In genomic region chr2:221546505-221547225, GRCh38 we compare ENCODE assay signal across 23 cellular contexts. TPM values are rescaled to one million over a fixed set of nuclear protein-coding genes. Genes with fewer than 3 reads are reported as not detected.
DNase-seq lines count a peak whose midpoint lies in the region; ATAC-seq, FAIRE-seq and TF ChIP-seq lines count a peak whose summit lies in the region.
"Had no signal": no experiment of that assay in that cellular context is flagged by ENCODE, and none has a peak within 500 bp of the region (broad histone marks: within the 10 kb centered on the region; RNA-seq: fewer than 3 reads in every experiment).

No MANE protein-coding gene starts in this region.

- H3K4me1 ChIP-seq in CD4-positive, alpha-beta memory T cell (ENCODE audit: insufficient read depth, low read length): peaks cover 18% of the 10 kb centered on the region
- H3K4me1 ChIP-seq in HCT116 (ENCODE audit: control insufficient read depth in 1 of 2, insufficient read depth in 2 of 2, low read length in 2 of 2) (peaks cover 0 to 8% of the 10 kb centered on the region in 2 experiments; a peak in 1 of 4 replicates), keratinocyte (ENCODE audit: control insufficient read depth, extremely low read depth, insufficient read depth, low read length) (peaks cover 8% of the 10 kb centered on the region), GM23338 (ENCODE audit: insufficient read depth) (no peaks in the 10 kb centered on the region)

- peak overlapping the region in 4 of 7 donors; percentile 12 to 57 (median 28) for H3K27ac Mint-ChIP-seq in CD4-positive, alpha-beta memory T cell
- H3K27ac Mint-ChIP-seq in T-helper 17 cell (no peak overlapping the region), GM23338 (no peak overlapping the region)
- no peak overlapping the region for H3K27ac Mint-ChIP-seq in activated CD8-positive, alpha-beta memory T cell treated with anti-CD3 and anti-CD28 coated beads, Interleukin-2, amount 10 ng/mL, durations not matched to agents 7 days and 5 days
- H3K27ac Mint-ChIP-seq: activated naive CD4-positive, alpha-beta T cell treated with anti-CD3 and anti-CD28 coated beads, Interleukin-2, amount 10 ng/mL, durations not matched to agents 7 days and 5 days; HFFc6 had no signal

- RAD21 ChIA-PET in HCT116 (lab: Charles Lee; ENCODE audit: low non-redundant PET in 1 of 2, low total read pairs in 2 of 2, uncharacterized antibody in 2 of 2, unreplicated experiment in 2 of 2): no interaction called here

- H3K27ac ChIP-seq in CD4-positive, alpha-beta memory T cell (ENCODE audit: low read depth, low read length): no peak overlapping the region
- no peak overlapping the region for H3K27ac ChIP-seq in HCT116 (ENCODE audit: low read depth, low read length)
- H3K27ac ChIP-seq in keratinocyte (ENCODE audit: control insufficient read depth, insufficient read depth, low read length): no peak overlapping the region
- no peak overlapping the region for H3K27ac ChIP-seq in GM23338 (ENCODE audit: low read depth)
- H3K27ac ChIP-seq: right atrium auricular region had no signal

- no peak overlapping the region for H3K4me3 ChIP-seq in CD4-positive, alpha-beta memory T cell (ENCODE audit: low read length in 2 of 2)
- no peak overlapping the region for H3K4me3 ChIP-seq in HCT116 (replicated peaks in 1 of 2; ENCODE audit: low read depth in 1 of 2, low read length in 2 of 2)
- no peak overlapping the region for H3K4me3 ChIP-seq in keratinocyte (ENCODE audit: control insufficient read depth in 2 of 3, extremely low read depth in 1 of 3, insufficient read depth in 2 of 3, low read depth in 1 of 3, low read length in 3 of 3)
- no peak overlapping the region for H3K4me3 ChIP-seq in GM23338
- H3K4me3 ChIP-seq: right atrium auricular region, transverse colon had no signal

- peak; percentile 67 for FAIRE-seq in keratinocyte (lab: Jason Lieb, UNC)
- FAIRE-seq: frontal cortex, islet of Langerhans had no signal

- H3K4me2 ChIP-seq in HCT116 (ENCODE audit: low read length) (no peak overlapping the region), keratinocyte (ENCODE audit: control insufficient read depth, extremely low read depth, insufficient read depth, low read depth, low read length) (peak overlapping the region; percentile 13), GM23338 (no peak overlapping the region)

- no TSS peak for BruUV-seq in HCT116 (replicated peaks; lab: Mats Ljungman, UMichigan)

- no peaks in the 10 kb centered on the region for H3K27me3 Mint-ChIP-seq in CD4-positive, alpha-beta memory T cell
- no peaks in the 10 kb centered on the region for H3K27me3 Mint-ChIP-seq in T-helper 17 cell
- H3K27me3 Mint-ChIP-seq in activated CD8-positive, alpha-beta memory T cell treated with anti-CD3 and anti-CD28 coated beads, Interleukin-2, amount 10 ng/mL, durations not matched to agents 7 days and 5 days: no peaks in the 10 kb centered on the region
- no peaks in the 10 kb centered on the region for H3K27me3 Mint-ChIP-seq in GM23338 (ENCODE audit: insufficient read depth, low read depth, poor library complexity)

- H2AFZ ChIP-seq in HCT116 (ENCODE audit: low read depth, low read length, poor library complexity, severe bottlenecking): no peak overlapping the region
- H2AFZ ChIP-seq in keratinocyte (ENCODE audit: control insufficient read depth, low read length): no peak overlapping the region
- no peak overlapping the region for H2AFZ ChIP-seq in GM23338

- H4K20me1 ChIP-seq in HCT116 (ENCODE audit: insufficient read depth) (no peaks in the 10 kb centered on the region), keratinocyte (ENCODE audit: control insufficient read depth, extremely low read depth, insufficient read depth, low read length) (no peaks in the 10 kb centered on the region), GM23338 (replicated peaks; ENCODE audit: insufficient read depth) (no peaks in the 10 kb centered on the region)

- ATAC-seq in HCT116 (0 out of 2 replicates have a peak, but pooled peaks have one; percentile 52), T-helper 17 cell (no peak), HG03139 (IDR thresholded peaks at IDR 0.05; ENCODE audit: unreplicated experiment) (no peak), GM23338 (no peak)
- no peak for ATAC-seq in activated CD8-positive, alpha-beta memory T cell treated with anti-CD3 and anti-CD28 coated beads, Interleukin-2, amount 10 ng/mL, durations not matched to agents 7 days and 5 days
- ATAC-seq: activated T-cell treated with anti-CD3 and anti-CD28 coated beads, Interleukin-2, amount 50 U/mL, for 4 hours; Right ventricle myocardium inferior had no signal

- H3K9me2 ChIP-seq in HCT116 (ENCODE audit: insufficient read depth): no peaks in the 10 kb centered on the region
- H3K9me2 ChIP-seq in GM23338 (ENCODE audit: insufficient read depth): no peaks in the 10 kb centered on the region

- H3F3A ChIP-seq in GM23338 (replicated peaks; ENCODE audit: low read depth): no peaks in the 10 kb centered on the region

- H3K9ac ChIP-seq in HCT116 (ENCODE audit: low read length) (no peak overlapping the region), keratinocyte (ENCODE audit: control insufficient read depth, extremely low read depth, insufficient read depth, low read length) (no peak overlapping the region)

- H3K79me2 ChIP-seq in HCT116 (ENCODE audit: insufficient read depth, low read length) (no peaks in the 10 kb centered on the region), keratinocyte (ENCODE audit: control insufficient read depth, insufficient read depth, low read length) (no peaks in the 10 kb centered on the region), GM23338 (replicated peaks; ENCODE audit: insufficient read depth) (no peaks in the 10 kb centered on the region; the same call in 1 of the 2 replicates)

- no peak for TF ChIP-seq RAD21 in HCT116 (IDR thresholded peaks at IDR 0.05; ENCODE audit: low read depth)

- CTCF ChIA-PET in CD4-positive, alpha-beta memory T cell (lab: Charles Lee; ENCODE audit: partially characterized antibody): interaction anchor here (1.1 to 2.0 kb wide), 3 partner anchors 11 to 28 kb away, joined by 3 to 8 read pairs (median 4); no protein-coding TSS in a partner anchor
- CTCF ChIA-PET in HCT116 (lab: Charles Lee): no interaction called here
- CTCF ChIA-PET in activated CD8-positive, alpha-beta memory T cell treated with anti-CD3 and anti-CD28 coated beads, Interleukin-2, amount 10 ng/mL, durations not matched to agents 7 days and 5 days (lab: Charles Lee): interaction anchor here (1.4 kb wide), 1 partner anchor 13 kb away, joined by 3 read pairs; no protein-coding TSS in a partner anchor

- peak overlapping the region in 1 of 8 donors; percentile 7 for H3K4me3 Mint-ChIP-seq in CD4-positive, alpha-beta memory T cell
- H3K4me3 Mint-ChIP-seq in T-helper 17 cell (no peak overlapping the region), GM23338 (no peak overlapping the region)
- no peak overlapping the region for H3K4me3 Mint-ChIP-seq in activated CD8-positive, alpha-beta memory T cell treated with anti-CD3 and anti-CD28 coated beads, Interleukin-2, amount 10 ng/mL, durations not matched to agents 7 days and 5 days
- H3K4me3 Mint-ChIP-seq: activated naive CD4-positive, alpha-beta T cell treated with anti-CD3 and anti-CD28 coated beads, Interleukin-2, amount 10 ng/mL, durations not matched to agents 7 days and 5 days; activated T-cell treated with anti-CD3 and anti-CD28 coated beads, Interleukin-2, amount 50 U/mL, for 4 hours; HFFc6 had no signal

- H3K36me3 Mint-ChIP-seq in CD4-positive, alpha-beta memory T cell: peaks cover 8 to 31% of the 10 kb centered on the region in 2 donors
- H3K36me3 Mint-ChIP-seq in T-helper 17 cell (ENCODE audit: low read depth) (peaks cover 5% of the 10 kb centered on the region), GM23338 (ENCODE audit: low read depth) (peaks cover 7% of the 10 kb centered on the region; the same call in 2 of the 3 replicates)
- H3K36me3 Mint-ChIP-seq in activated CD8-positive, alpha-beta memory T cell treated with anti-CD3 and anti-CD28 coated beads, Interleukin-2, amount 10 ng/mL, durations not matched to agents 7 days and 5 days: no peaks in the 10 kb centered on the region

- dilution Hi-C loops in keratinocyte (cut with MboI; ENCODE audit: extremely low pct_ligation_motif_present, low sequenced_read_pairs): no loop called here

- H3K9me3 ChIP-seq in CD4-positive, alpha-beta memory T cell (ENCODE audit: control insufficient read depth in 1 of 2, low read length in 2 of 2): no peaks in the 10 kb centered on the region
- H3K9me3 ChIP-seq in HCT116 (ENCODE audit: control insufficient read depth in 1 of 2, insufficient read depth in 1 of 2, low read depth in 1 of 2, low read length in 2 of 2): no peaks in the 10 kb centered on the region
- no peaks in the 10 kb centered on the region for H3K9me3 ChIP-seq in keratinocyte (ENCODE audit: control insufficient read depth, low read depth, low read length)
- H3K9me3 ChIP-seq in T-helper 17 cell (ENCODE audit: control insufficient read depth, low read length, poor library complexity, severe bottlenecking): no peaks in the 10 kb centered on the region
- H3K9me3 ChIP-seq: right atrium auricular region, transverse colon had no signal

- no peaks in the 10 kb centered on the region for H3K27me3 ChIP-seq in CD4-positive, alpha-beta memory T cell (ENCODE audit: insufficient read depth, low read length)
- no peaks in the 10 kb centered on the region for H3K27me3 ChIP-seq in HCT116 (ENCODE audit: insufficient read depth, low read length)
- no peaks in the 10 kb centered on the region for H3K27me3 ChIP-seq in keratinocyte (ENCODE audit: control insufficient read depth, extremely low read depth, insufficient read depth, low read length)
- no peaks in the 10 kb centered on the region for H3K27me3 ChIP-seq in GM23338 (ENCODE audit: insufficient read depth)
- H3K27me3 ChIP-seq: right atrium auricular region, transverse colon had no signal

- no peaks in the 10 kb centered on the region for H3K9me3 Mint-ChIP-seq in CD4-positive, alpha-beta memory T cell
- peaks cover 3% of the 10 kb centered on the region for H3K9me3 Mint-ChIP-seq in activated CD8-positive, alpha-beta memory T cell treated with anti-CD3 and anti-CD28 coated beads, Interleukin-2, amount 10 ng/mL, durations not matched to agents 7 days and 5 days (ENCODE audit: low read depth)
- H3K9me3 Mint-ChIP-seq in GM23338: no peaks in the 10 kb centered on the region
- H3K9me3 Mint-ChIP-seq: activated naive CD4-positive, alpha-beta T cell treated with anti-CD3 and anti-CD28 coated beads, Interleukin-2, amount 10 ng/mL, durations not matched to agents 7 days and 5 days; activated T-cell treated with anti-CD3 and anti-CD28 coated beads, Interleukin-2, amount 50 U/mL, for 4 hours; HFFc6 had no signal

- TF ChIP-seq POLR2A in HCT116 (IDR thresholded peaks at IDR 0.05; ENCODE audit: borderline replicate concordance, extremely low read depth, insufficient read depth, insufficient read length): no peak

- peaks cover 29 to 40% (median 35%) of the 10 kb centered on the region in 4 donors for H3K4me1 Mint-ChIP-seq in CD4-positive, alpha-beta memory T cell
- H3K4me1 Mint-ChIP-seq in T-helper 17 cell (peaks cover 17% of the 10 kb centered on the region), GM23338 (peaks cover 13% of the 10 kb centered on the region)
- peaks cover 14% of the 10 kb centered on the region for H3K4me1 Mint-ChIP-seq in activated CD8-positive, alpha-beta memory T cell treated with anti-CD3 and anti-CD28 coated beads, Interleukin-2, amount 10 ng/mL, durations not matched to agents 7 days and 5 days

- POLR2A ChIA-PET in CD4-positive, alpha-beta memory T cell (lab: Charles Lee; ENCODE audit: partially characterized antibody): interaction anchor here (1.2 to 2.4 kb wide), 7 partner anchors 8 to 47 kb away, joined by 3 to 28 read pairs (median 5); no protein-coding TSS in a partner anchor
- POLR2A ChIA-PET in HCT116 (lab: Charles Lee): no interaction called here

- DNase-seq in CD4-positive, alpha-beta memory T cell: no peak
- DNase-seq in HCT116 (ENCODE audit: low read depth, low spot score): peak; percentile 4
- peak; percentile 85 for DNase-seq in SW480 (ENCODE audit: low spot score)
- peak; percentile 17 for DNase-seq in keratinocyte (ENCODE audit: low read depth, low spot score)
- no peak for DNase-seq in T-helper 17 cell
- DNase-seq in activated CD8-positive, alpha-beta memory T cell treated with anti-CD3 and anti-CD28 coated beads, Interleukin-2, amount 10 ng/mL, durations not matched to agents 7 days and 5 days: no peak
- no peak for DNase-seq in GM23338 (ENCODE audit: low spot score)
- DNase-seq: activated naive CD4-positive, alpha-beta T cell treated with anti-CD3 and anti-CD28 coated beads, Interleukin-2, amount 10 ng/mL, durations not matched to agents 7 days and 5 days; activated T-cell treated with anti-CD3 and anti-CD28 coated beads, Interleukin-2, amount 50 U/mL, for 4 hours; DMS153; GF-D8; HFFc6; hippocampal formation; NCI-H1105 treated with DMSO at 0.1 percent for 48 hours; NCI-H2171 treated with DMSO at 0.1 percent for 48 hours; NCI-H526; SW 1271; transverse colon had no signal

- no peaks in the 10 kb centered on the region for H3K36me3 ChIP-seq in CD4-positive, alpha-beta memory T cell (ENCODE audit: insufficient read depth, low read length)
- H3K36me3 ChIP-seq in HCT116 (ENCODE audit: control insufficient read depth in 1 of 2, insufficient read depth in 2 of 2, low read length in 2 of 2): no peaks in the 10 kb centered on the region
- no peaks in the 10 kb centered on the region for H3K36me3 ChIP-seq in keratinocyte (ENCODE audit: control insufficient read depth in 2 of 2, extremely low read depth in 1 of 2, insufficient read depth in 2 of 2, low read length in 2 of 2)
- no peaks in the 10 kb centered on the region for H3K36me3 ChIP-seq in GM23338 (ENCODE audit: insufficient read depth)
- H3K36me3 ChIP-seq: right atrium auricular region, transverse colon had no signal

- intact Hi-C loops in CD4-positive, alpha-beta memory T cell (cut with micrococcal nuclease): no loop called here
- intact Hi-C loops in HCT116 (cut with micrococcal nuclease): no loop called here

- TF ChIP-seq CTCF in HCT116 (IDR thresholded peaks at IDR 0.05 in 2 of 3, conservative IDR thresholded peaks at IDR 0.05 in 1 of 3; ENCODE audit: borderline replicate concordance in 1 of 3, insufficient read depth in 1 of 3, low read depth in 2 of 3, low read length in 2 of 3): no peak
- no peak for TF ChIP-seq CTCF in keratinocyte (optimal IDR thresholded peaks at IDR 0.05 in 1 of 3, IDR thresholded peaks at IDR 0.05 in 1 of 3, conservative IDR thresholded peaks at IDR 0.05 in 1 of 3; ENCODE audit: extremely low read depth in 1 of 3, insufficient read depth in 2 of 3, low read length in 3 of 3)
- no peak for TF ChIP-seq CTCF in GM23338 (conservative IDR thresholded peaks at IDR 0.05; ENCODE audit: low read depth in 2 of 2)

- no peaks in the 10 kb centered on the region for H3K9me1 ChIP-seq in keratinocyte (ENCODE audit: control insufficient read depth, extremely low read depth, insufficient read depth, low read length)

RNA-seq across cellular contexts. Expression of gene EPHA4, which starts 25.4 kb away (rescaled TPM):
- 100 to 1,000 TPM; 131 to 132 TPM for total RNA-seq in CD4-positive, alpha-beta memory T cell
- 10 to 100 TPM; 20.9 to 29.0 TPM for polyA plus RNA-seq in CD4-positive, alpha-beta memory T cell
- total RNA-seq in HCT116 (2021; ENCODE audit: unreplicated experiment): 3.5 TPM
- 1.8 and 2.0 TPM in 2 replicates for polyA plus RNA-seq in HCT116 (2012)
- 6.5 to 20.2 TPM (median 9.0 TPM) in 3 replicates for polyA plus RNA-seq in keratinocyte
- polyA plus RNA-seq in keratinocyte (2011; ENCODE audit: low read depth): 15.0 TPM
- polyA plus RNA-seq in keratinocyte (2011; cell fraction: cytosol; rRNA removed): 1.8 and 2.6 TPM in 2 replicates
- polyA plus RNA-seq in keratinocyte (2011; cell fraction: nucleus; rRNA removed): 21.6 and 25.2 TPM in 2 replicates
- 3.9 and 7.1 TPM in 2 replicates for polyA plus RNA-seq in keratinocyte (2012; ENCODE audit: low replicate concordance)
- 14.3 to 41.4 TPM (median 24.7 TPM) in 3 replicates for polyA minus RNA-seq in keratinocyte
- 5.8 TPM for polyA minus RNA-seq in keratinocyte (2011; cell fraction: cytosol; rRNA and poly(A)+ RNA removed)
- polyA minus RNA-seq in keratinocyte (2011; cell fraction: nucleus; rRNA and poly(A)+ RNA removed): 24.0 and 44.6 TPM in 2 replicates
- 10 to 100 TPM; 70.7 to 88.2 TPM for total RNA-seq in T-helper 17 cell
- under 1 TPM; 0.59 to 0.91 TPM for total RNA-seq in activated CD8-positive, alpha-beta memory T cell treated with anti-CD3 and anti-CD28 coated beads, Interleukin-2, amount 10 ng/mL, durations not matched to agents 7 days and 5 days
- 6.2 and 7.2 TPM in 2 replicates for total RNA-seq in GM23338 (2014; rRNA removed; shearing (Covaris generic))
- polyA plus RNA-seq in GM23338 (2016; fragmentation: Nextera tagmentation; extraction: Ambion mirVana): 4.1 and 5.5 TPM in 2 replicates

Comparison
In these comparisons a context has a peak if more than half of its experiments do, and no peak if none do; other contexts are left out.
1. DNase-seq: peak in HCT116 (single experiment), SW480 (single experiment) and keratinocyte (single experiment); none in CD4-positive, alpha-beta memory T cell (0 of 5), T-helper 17 cell (0 of 3), activated CD8-positive, alpha-beta memory T cell treated with anti-CD3 and anti-CD28 coated beads, Interleukin-2, amount 10 ng/mL, durations not matched to agents 7 days and 5 days (single experiment) and GM23338 (single experiment).
2. H3K27ac Mint-ChIP-seq: peak in CD4-positive, alpha-beta memory T cell (4 of 7); none in T-helper 17 cell (single experiment), activated CD8-positive, alpha-beta memory T cell treated with anti-CD3 and anti-CD28 coated beads, Interleukin-2, amount 10 ng/mL, durations not matched to agents 7 days and 5 days (single experiment) and GM23338 (single experiment).